In genomic region chr12:13905795-13906194, GRCh38 we compare ENCODE assay signal across 24 cellular contexts.
"Had no signal": no experiment of that assay in that cellular context is flagged by ENCODE, and none has a peak within 500 bp of the region (broad histone marks: within the 10 kb centered on the region; RNA-seq: fewer than 3 reads in every experiment).

No MANE protein-coding gene starts in this region.

- H3K36me3 ChIP-seq: esophagus muscularis mucosa, gastrocnemius medialis, neural progenitor cell, ovary, stomach, thoracic aorta, transverse colon had no signal

- H3K9ac ChIP-seq: neural progenitor cell had no signal

- DNase-seq: cortex of kidney; dorsolateral prefrontal cortex; effector memory CD4-positive, alpha-beta T cell; gastrocnemius medialis; left colon; left ventricle myocardium superior; mesenchymal stem cell; midbrain; nucleus accumbens; ovary; right cardiac atrium; small intestine; stimulated activated CD4-positive, alpha-beta T cell treated with anti-CD3 and anti-CD28 coated beads, Interleukin-12 subunit alpha, Interleukin-12 subunit beta, amount 100 ng/mL, for 4 hours; stimulated activated naive CD4-positive, alpha-beta T cell; stomach; substantia nigra; transverse colon had no signal

- H3K9me3 ChIP-seq: gastrocnemius medialis, ovary, stomach, thoracic aorta, transverse colon had no signal

- H3K4me1 ChIP-seq: esophagus muscularis mucosa, gastrocnemius medialis, neural progenitor cell, stomach had no signal

- H3K4me3 ChIP-seq: dorsolateral prefrontal cortex, esophagus muscularis mucosa, gastrocnemius medialis, lung, neural progenitor cell, ovary, stomach, thoracic aorta, transverse colon had no signal

- H3K36me3 Mint-ChIP-seq: natural killer cell treated with Interleukin-12 subunit alpha and Interleukin-12 subunit beta and Interleukin-15 and Interleukin-18, amount 100 ng/mL, for 72 hours had no signal

- H3K27ac ChIP-seq: dorsolateral prefrontal cortex, epithelial cell of prostate, esophagus muscularis mucosa, gastrocnemius medialis, neural progenitor cell, ovary, stomach, thoracic aorta, transverse colon had no signal

- H3K27me3 ChIP-seq: dorsolateral prefrontal cortex, esophagus muscularis mucosa, gastrocnemius medialis, neural progenitor cell, stomach, transverse colon had no signal

- H3K27ac Mint-ChIP-seq: natural killer cell treated with Interleukin-12 subunit alpha and Interleukin-12 subunit beta and Interleukin-15 and Interleukin-18, amount 100 ng/mL, for 72 hours; neural progenitor cell; progenitor cell of endocrine pancreas had no signal

- H3K9me3 Mint-ChIP-seq: natural killer cell treated with Interleukin-12 subunit alpha and Interleukin-12 subunit beta and Interleukin-15 and Interleukin-18, amount 100 ng/mL, for 72 hours had no signal

- H3K4me3 Mint-ChIP-seq: natural killer cell treated with Interleukin-12 subunit alpha and Interleukin-12 subunit beta and Interleukin-15 and Interleukin-18, amount 100 ng/mL, for 72 hours; neural progenitor cell had no signal
